ENCODE assay signal across 10 cellular contexts in genomic region chr15:92958105-92958504, GRCh38. TPM values are rescaled to one million over a fixed set of nuclear protein-coding genes. Genes with fewer than 3 reads are reported as not detected.
DNase-seq lines count a peak whose midpoint lies in the region; ATAC-seq, FAIRE-seq and TF ChIP-seq lines count a peak whose summit lies in the region.
"Had no signal": no experiment of that assay in that cellular context is flagged by ENCODE, and none has a peak within 500 bp of the region (broad histone marks: within the 10 kb centered on the region; RNA-seq: fewer than 3 reads in every experiment).

No MANE protein-coding gene starts in this region.

- no peak for DNase-seq in heart left ventricle
- DNase-seq in left cardiac atrium, result no peak
- peak; percentile 42 to 58 for DNase-seq in activated naive CD4-positive, alpha-beta T cell treated with anti-CD3 and anti-CD28 coated beads, Interleukin-2, amount 50 U/mL, for 72 hours (ENCODE audit: low spot score in 2 of 2)
- DNase-seq in NOMO-1 (lab: John Stamatoyannopoulos, UW; ENCODE audit: unreplicated experiment in 2 of 2), result no peak
- DNase-seq in AG08395 (ENCODE audit: low spot score), result no peak
- no peak for DNase-seq in H54 (ENCODE audit: insufficient read length, low spot score)
- DNase-seq in endodermal cell, result no peak
- DNase-seq: hypothalamus, right lobe of liver had no signal

- TF ChIP-seq POLR2A in heart left ventricle (IDR thresholded peaks at IDR 0.05) (no peak), H54 (IDR thresholded peaks at IDR 0.05; ENCODE audit: low read depth, low read length) (no peak)

- H3K79me2 ChIP-seq in parathyroid adenoma, result peaks cover 6% of the 10 kb centered on the region

- H3K4me3 ChIP-seq in heart left ventricle, result no peak overlapping the region
- no peak overlapping the region for H3K4me3 ChIP-seq in parathyroid adenoma (ENCODE audit: low read depth, low read length)
- no peak overlapping the region for H3K4me3 ChIP-seq in endodermal cell (ENCODE audit: low read length)
- H3K4me3 ChIP-seq: right lobe of liver had no signal

- H3K36me3 Mint-ChIP-seq in activated naive CD4-positive, alpha-beta T cell treated with anti-CD3 and anti-CD28 coated beads, Interleukin-2, amount 50 U/mL, for 72 hours, result peaks cover 28 to 85% of the 10 kb centered on the region in 2 donors
- H3K36me3 Mint-ChIP-seq in endodermal cell (ENCODE audit: low read depth), result peaks cover 88% of the 10 kb centered on the region

- FAIRE-seq in H54 (lab: Jason Lieb, UNC), result no peak

- peaks cover 5 to 6% of the 10 kb centered on the region in 2 donors for H3K9me3 Mint-ChIP-seq in activated naive CD4-positive, alpha-beta T cell treated with anti-CD3 and anti-CD28 coated beads, Interleukin-2, amount 50 U/mL, for 72 hours
- H3K9me3 Mint-ChIP-seq in endodermal cell, result peaks cover 6% of the 10 kb centered on the region

- H3K4me2 ChIP-seq in parathyroid adenoma (ENCODE audit: low read length), result no peak overlapping the region

- H3K27me3 ChIP-seq in heart left ventricle (no peaks in the 10 kb centered on the region), parathyroid adenoma (ENCODE audit: control insufficient read depth, insufficient read depth, low read length) (no peaks in the 10 kb centered on the region), endodermal cell (ENCODE audit: control insufficient read depth, insufficient read depth, low read length, poor library complexity, severe bottlenecking) (no peaks in the 10 kb centered on the region)
- H3K27me3 ChIP-seq: right lobe of liver had no signal

- H3K27ac Mint-ChIP-seq in activated naive CD4-positive, alpha-beta T cell treated with anti-CD3 and anti-CD28 coated beads, Interleukin-2, amount 50 U/mL, for 72 hours, result peak overlapping the region; percentile 65 to 80
- H3K27ac Mint-ChIP-seq in endodermal cell, result no peak overlapping the region

- peaks cover 7 to 99% (median 96%) of the 10 kb centered on the region in 9 donors for H3K36me3 ChIP-seq in heart left ventricle
- no peaks in the 10 kb centered on the region for H3K36me3 ChIP-seq in parathyroid adenoma (ENCODE audit: control insufficient read depth, insufficient read depth, low read length)
- peaks cover 97% of the 10 kb centered on the region for H3K36me3 ChIP-seq in endodermal cell (ENCODE audit: control insufficient read depth, insufficient read depth, low read length)

- H3K4me3 Mint-ChIP-seq in endodermal cell, result no peak overlapping the region

- H2AFZ ChIP-seq in parathyroid adenoma, result no peak overlapping the region

- peak overlapping the region in 7 of 12 donors; percentile 3 to 47 (median 43) for H3K27ac ChIP-seq in heart left ventricle
- peak overlapping the region; percentile 24 for H3K27ac ChIP-seq in parathyroid adenoma
- no peak overlapping the region for H3K27ac ChIP-seq in endodermal cell (ENCODE audit: low read depth, low read length)
- H3K27ac ChIP-seq: right lobe of liver had no signal

- TF ChIP-seq CTCF in heart left ventricle (IDR thresholded peaks at IDR 0.05) (no peak), parathyroid adenoma (IDR thresholded peaks at IDR 0.05) (no peak), endodermal cell (conservative IDR thresholded peaks at IDR 0.05) (no peak)

- ATAC-seq in heart left ventricle (no peak), left cardiac atrium (no peak)
- peak; percentile 89 to 98 for ATAC-seq in activated naive CD4-positive, alpha-beta T cell treated with anti-CD3 and anti-CD28 coated beads, Interleukin-2, amount 50 U/mL, for 72 hours
- ATAC-seq: right lobe of liver had no signal

- peaks cover 3% of the 10 kb centered on the region for H3K4me1 Mint-ChIP-seq in endodermal cell

- WGBS in heart left ventricle, 4 donors, result 71 to 78% (median 72%) methylated on average over 8 of the region's 8 CpGs
- WGBS in endodermal cell (ENCODE audit: insufficient coverage in 1 of 2, insufficient read length in 1 of 2), 2 experiments, result 98 to 99% methylated on average over 8 of the region's 8 CpGs

- no peaks in the 10 kb centered on the region for H3K27me3 Mint-ChIP-seq in endodermal cell (ENCODE audit: insufficient read depth)

- H3K4me1 ChIP-seq in heart left ventricle, result peaks cover 0 to 14% (median 0%) of the 10 kb centered on the region in 12 donors
- H3K4me1 ChIP-seq in parathyroid adenoma, result no peaks in the 10 kb centered on the region
- H3K4me1 ChIP-seq in endodermal cell (ENCODE audit: control insufficient read depth, insufficient read depth, low read length), result no peaks in the 10 kb centered on the region
- H3K4me1 ChIP-seq: right lobe of liver had no signal

- H3K9ac ChIP-seq in parathyroid adenoma (no peak overlapping the region), endodermal cell (ENCODE audit: extremely low read depth, low read length, poor library complexity, severe bottlenecking) (no peak overlapping the region)

- intact Hi-C loops in heart left ventricle (cut with DNase I), result no loop called here
- intact Hi-C loops in left cardiac atrium (cut with DNase I), result no loop called here

- H3K9me3 ChIP-seq in heart left ventricle (peaks cover 0 to 5% (median 0%) of the 10 kb centered on the region in 12 donors), parathyroid adenoma (ENCODE audit: control insufficient read depth, low read length) (no peaks in the 10 kb centered on the region), endodermal cell (ENCODE audit: control insufficient read depth, low read length) (peaks cover 10% of the 10 kb centered on the region)
- H3K9me3 ChIP-seq: right lobe of liver had no signal

RNA-seq across cellular contexts. Expression of gene CHD2, which starts 58.0 kb away (rescaled TPM):
- total RNA-seq in heart left ventricle (10 to 100 TPM; 28.3 to 76.8 (median 46.4) TPM), left cardiac atrium (10 to 100 TPM; 59.8 to 63.2 TPM), endodermal cell (100 to 1,000 TPM; 116 to 127 TPM)
- 10 to 100 TPM; 23.1 to 28.7 TPM for polyA plus RNA-seq in heart left ventricle
- 100 to 1,000 TPM; 187 to 214 TPM for total RNA-seq in activated naive CD4-positive, alpha-beta T cell treated with anti-CD3 and anti-CD28 coated beads, Interleukin-2, amount 50 U/mL, for 72 hours
- polyA plus RNA-seq in endodermal cell (2013, experiment 1 of 2), result 56.2 TPM
- polyA plus RNA-seq in endodermal cell (2013, experiment 2 of 2), result 46.7 TPM

Comparison
In these comparisons a context has a peak if more than half of its experiments do, and no peak if none do; other contexts are left out.
1. ATAC-seq: peak in activated naive CD4-positive, alpha-beta T cell treated with anti-CD3 and anti-CD28 coated beads, Interleukin-2, amount 50 U/mL, for 72 hours (2 of 2); none in heart left ventricle (0 of 4) and left cardiac atrium (0 of 2).
2. DNase-seq: peak in activated naive CD4-positive, alpha-beta T cell treated with anti-CD3 and anti-CD28 coated beads, Interleukin-2, amount 50 U/mL, for 72 hours (2 of 2); none in heart left ventricle (0 of 5), left cardiac atrium (single experiment), NOMO-1 (0 of 2), AG08395 (single experiment), H54 (single experiment) and endodermal cell (single experiment).